ENCODE assay signal across 8 cellular contexts in genomic region chr20:58891686-58892125, GRCh38. TPM values are rescaled to one million over a fixed set of nuclear protein-coding genes. Genes with fewer than 3 reads are reported as not detected.
A peak's percentile ranks its signal among the peaks of the same experiment; 100 is the strongest.
DNase-seq lines count a peak whose midpoint lies in the region; ATAC-seq, FAIRE-seq and TF ChIP-seq lines count a peak whose summit lies in the region.

No MANE protein-coding gene starts in this region.

- ATAC-seq in activated CD4-positive, alpha-beta T cell treated with anti-CD3 and anti-CD28 coated beads for 36 hours: peak; percentile 0
- ATAC-seq in naive B cell (ENCODE audit: low read depth in 2 of 2) (peak; percentile 0 to 1), GM19463 (IDR thresholded peaks at IDR 0.05; ENCODE audit: unreplicated experiment) (no peak), HG03521 (IDR thresholded peaks at IDR 0.05; ENCODE audit: unreplicated experiment) (no peak)

- peak overlapping the region; percentile 60 for H3K18ac ChIP-seq in H1 (ENCODE audit: extremely low read depth, low read length)

- TF ChIP-seq EP300 in H1 (IDR thresholded peaks at IDR 0.05; ENCODE audit: borderline replicate concordance in 1 of 2, low read depth in 2 of 2, low read length in 2 of 2): no peak

- H2BK12ac ChIP-seq in H1 (ENCODE audit: low read depth, low read length): no peak overlapping the region

- no peak overlapping the region for H2AK5ac ChIP-seq in H1 (ENCODE audit: low read depth, low read length)

- H3K4ac ChIP-seq in H1 (replicated peaks; ENCODE audit: insufficient read length, low read depth, low read length): peak overlapping the region; percentile 82

- no peak overlapping the region for H2BK15ac ChIP-seq in H1 (ENCODE audit: low read length)

- peak overlapping the region; percentile 78 for H4K91ac ChIP-seq in H1 (replicated peaks; ENCODE audit: insufficient read length, low read length)

- peaks cover 48% of the 10 kb centered on the region for H3K4me1 Mint-ChIP-seq in activated CD4-positive, alpha-beta T cell treated with anti-CD3 and anti-CD28 coated beads for 36 hours
- H3K4me1 Mint-ChIP-seq in naive B cell: peaks cover 37 to 53% (median 49%) of the 10 kb centered on the region in 3 donors

- H2AFZ ChIP-seq in H1 (ENCODE audit: low read length): no peak overlapping the region

- CTCF ChIA-PET in activated CD4-positive, alpha-beta T cell treated with anti-CD3 and anti-CD28 coated beads for 36 hours (lab: Charles Lee): no interaction called here
- CTCF ChIA-PET in H1 (lab: Charles Lee; ENCODE audit: partially characterized antibody): no interaction called here

- H3K23me2 ChIP-seq in H1 (ENCODE audit: low read depth, low read length): peaks cover 14% of the 10 kb centered on the region

- peak overlapping the region; percentile 59 to 92 (median 81) for H3K9ac ChIP-seq in H1 (replicated peaks in 1 of 4; ENCODE audit: extremely low read depth in 1 of 4, low read depth in 3 of 4, low read length in 3 of 4)

- H4K20me1 ChIP-seq in H1 (replicated peaks in 1 of 2; ENCODE audit: control insufficient read depth in 1 of 2, insufficient read depth in 2 of 2, low read length in 2 of 2): peaks cover 5 to 12% of the 10 kb centered on the region in 2 experiments

- peak in 1 of 2 experiments; percentile 4; a peak in 1 of 3 replicates for TF ChIP-seq POLR2A in H1 (IDR thresholded peaks at IDR 0.05; ENCODE audit: control extremely low read depth in 1 of 2, low read depth in 2 of 2, low read length in 2 of 2)

- H3K56ac ChIP-seq in H1 (replicated peaks; ENCODE audit: insufficient read length, low read depth, low read length): peak overlapping the region; percentile 96

- peak overlapping the region; percentile 96; the same call in 1 of the 2 replicates for H4K8ac ChIP-seq in H1 (ENCODE audit: extremely low read depth, insufficient read depth, low read length)

- H2BK20ac ChIP-seq in H1 (ENCODE audit: low read length): no peak overlapping the region

- intact Hi-C loops in activated CD4-positive, alpha-beta T cell treated with anti-CD3 and anti-CD28 coated beads for 36 hours (cut with DNase I, micrococcal nuclease): loop anchor here (1.0 to 10.0 kb wide), 18 partner anchors 89 to 1499 kb away; partner anchors contain the start of genes ATP5F1E (in 2 of the 2), NELFCD (in 2 of the 2), RBM38 (in 2 of the 2) and FAM217B (in 1 of the 2)

- TF ChIP-seq RAD21 in H1 (IDR thresholded peaks at IDR 0.05 in 1 of 2, conservative IDR thresholded peaks at IDR 0.05 in 1 of 2; ENCODE audit: low read depth in 2 of 2, low read length in 2 of 2): no peak

- peak; percentile 67 for DNase-seq in ELR (ENCODE audit: low read depth)
- DNase-seq in HTR-8/SVneo (ENCODE audit: insufficient read length, low spot score): peak; percentile 62
- DNase-seq in activated CD4-positive, alpha-beta T cell treated with anti-CD3 and anti-CD28 coated beads for 36 hours: peak; percentile 60
- DNase-seq in H1 (ENCODE audit: low read depth in 1 of 2, low spot score in 2 of 2): no peak
- peak; percentile 40 for DNase-seq in naive B cell

- no peak overlapping the region for H3K23ac ChIP-seq in H1 (ENCODE audit: insufficient read length)

- H2BK120ac ChIP-seq in H1 (replicated peaks; ENCODE audit: low read depth, low read length): no peak overlapping the region

- H3K27ac ChIP-seq in H1 (ENCODE audit: low read depth, low read length) (peak overlapping the region; percentile 87; the same call in 1 of the 2 replicates), urinary bladder (ENCODE audit: low read depth) (peak overlapping the region; percentile 99)

- FAIRE-seq in HTR-8/SVneo (lab: Jason Lieb, UNC): no peak
- no peak for FAIRE-seq in H1 (lab: Jason Lieb, UNC)

- peak overlapping the region; percentile 90 for H3K4me3 Mint-ChIP-seq in activated CD4-positive, alpha-beta T cell treated with anti-CD3 and anti-CD28 coated beads for 36 hours
- H3K4me3 Mint-ChIP-seq in naive B cell: peak overlapping the region; percentile 86 to 98 (median 94)

- H3K4me1 ChIP-seq in H1 (replicated peaks in 1 of 4; ENCODE audit: control insufficient read depth in 3 of 4, insufficient read depth in 4 of 4, low read length in 3 of 4): peaks cover 3 to 25% (median 14%) of the 10 kb centered on the region in 4 experiments
- H3K4me1 ChIP-seq in urinary bladder (ENCODE audit: insufficient read depth): no peaks in the 10 kb centered on the region

- peak overlapping the region; percentile 97 for H3K27ac Mint-ChIP-seq in activated CD4-positive, alpha-beta T cell treated with anti-CD3 and anti-CD28 coated beads for 36 hours
- peak overlapping the region; percentile 95 to 99 (median 98) for H3K27ac Mint-ChIP-seq in naive B cell

- no peaks in the 10 kb centered on the region for H3K27me3 Mint-ChIP-seq in activated CD4-positive, alpha-beta T cell treated with anti-CD3 and anti-CD28 coated beads for 36 hours
- H3K27me3 Mint-ChIP-seq in naive B cell: no peaks in the 10 kb centered on the region

- no peaks in the 10 kb centered on the region; the same call in 1 of the 2 replicates for H3K79me1 ChIP-seq in H1 (ENCODE audit: low read depth, low read length)

- peaks cover 14 to 50% of the 10 kb centered on the region in 2 experiments; a peak in 3 of 4 replicates for H3K79me2 ChIP-seq in H1 (ENCODE audit: control insufficient read depth in 1 of 2, insufficient read depth in 2 of 2, low read length in 2 of 2)

- no peaks in the 10 kb centered on the region for H3K9me3 Mint-ChIP-seq in activated CD4-positive, alpha-beta T cell treated with anti-CD3 and anti-CD28 coated beads for 36 hours (ENCODE audit: low read depth)
- H3K9me3 Mint-ChIP-seq in naive B cell: peaks cover 0 to 2% (median 0%) of the 10 kb centered on the region in 7 donors

- H3K36me3 Mint-ChIP-seq in activated CD4-positive, alpha-beta T cell treated with anti-CD3 and anti-CD28 coated beads for 36 hours (ENCODE audit: low read depth): peaks cover 32% of the 10 kb centered on the region
- H3K36me3 Mint-ChIP-seq in naive B cell: peaks cover 0 to 9% of the 10 kb centered on the region in 2 donors

- peak overlapping the region; percentile 73 to 98 (median 80) for H3K4me3 ChIP-seq in H1 (ENCODE audit: extremely low read depth in 1 of 4, insufficient read depth in 2 of 4, low read depth in 3 of 4, low read length in 4 of 4)
- peak overlapping the region; percentile 99 for H3K4me3 ChIP-seq in urinary bladder (ENCODE audit: low read depth, low read length)

- H3K14ac ChIP-seq in H1 (ENCODE audit: insufficient read length): no peak overlapping the region

- peaks cover 0 to 9% (median 1%) of the 10 kb centered on the region in 4 experiments; a peak in 2 of 8 replicates for H3K36me3 ChIP-seq in H1 (ENCODE audit: control insufficient read depth in 2 of 4, insufficient read depth in 4 of 4, low read length in 3 of 4)
- no peaks in the 10 kb centered on the region for H3K36me3 ChIP-seq in urinary bladder (ENCODE audit: insufficient read depth)

- H4K5ac ChIP-seq in H1 (ENCODE audit: insufficient read length, low read depth, low read length): peak overlapping the region; percentile 96

- TF ChIP-seq CTCF in H1 (IDR thresholded peaks at IDR 0.05; ENCODE audit: control extremely low read depth in 1 of 3, insufficient read depth in 1 of 3, low read depth in 1 of 3, low read length in 3 of 3): no peak

- WGBS in H1 (ENCODE audit: extremely low coverage in 1 of 2, insufficient coverage in 1 of 2, insufficient read length in 1 of 2, insufficient replicate concordance in 2 of 2, low coverage in 1 of 2, low lambda C conversion rate in 2 of 2, missing lambda C conversion rate in 1 of 2), 2 experiments: 0% methylated on average over 5 of the region's 63 CpGs; no CpG with 5 or more reads in 1 of the 2 experiments
- under 1% methylated on average over 63 of the region's 63 CpGs for WGBS in urinary bladder

- peak overlapping the region; percentile 62 to 72 for H3K4me2 ChIP-seq in H1 (ENCODE audit: insufficient read depth in 1 of 2, low read depth in 2 of 2, low read length in 2 of 2)

- no peaks in the 10 kb centered on the region for H3K9me3 ChIP-seq in H1 (ENCODE audit: insufficient read depth in 2 of 2, low read depth in 1 of 2, low read length in 1 of 2)

- H3K27me3 ChIP-seq in H1 (replicated peaks in 1 of 4; ENCODE audit: control insufficient read depth in 3 of 4, extremely low read depth in 1 of 4, insufficient read depth in 3 of 4, low read length in 3 of 4): peaks cover 0 to 6% (median 2%) of the 10 kb centered on the region in 4 experiments; a peak in 2 of 7 replicates

- POLR2A ChIA-PET in activated CD4-positive, alpha-beta T cell treated with anti-CD3 and anti-CD28 coated beads for 36 hours (lab: Charles Lee): no interaction called here
- POLR2A ChIA-PET in H1 (lab: Charles Lee; ENCODE audit: partially characterized antibody): interaction anchor here (0.6 to 3.7 kb wide), 7 partner anchors 8 to 140 kb away, joined by 3 to 26 read pairs (median 3); partner anchors contain the start of genes ATP5F1E and NELFCD

- H2BK5ac ChIP-seq in H1 (ENCODE audit: low read depth, low read length): peak overlapping the region; percentile 81

RNA-seq across cellular contexts. Expression of gene GNAS, which starts 39.2 kb away (rescaled TPM):
- 100 to 1,000 TPM; 713 to 965 TPM for total RNA-seq in activated CD4-positive, alpha-beta T cell treated with anti-CD3 and anti-CD28 coated beads for 36 hours
- total RNA-seq in H1 (2021; fragmentation: NEBNext Ultra II Directional; extraction: Animal tissue kit (Norgen Biotek cat#: 25700)): 989 and 1,039 TPM in 2 replicates
- polyA plus RNA-seq in H1 (2011; rRNA removed): 1,613 and 2,238 TPM in 2 replicates
- 1,327 TPM for polyA plus RNA-seq in H1 (2011; cell fraction: cytosol; rRNA removed)
- 1,703 TPM for polyA plus RNA-seq in H1 (2011; cell fraction: nucleus; rRNA removed)
- 953 to 1,220 TPM (median 1,156 TPM) in 4 replicates for polyA plus RNA-seq in H1 (2012, experiment 1 of 2)
- 998 TPM for polyA plus RNA-seq in H1 (2012, experiment 2 of 2)
- 696 TPM for polyA plus RNA-seq in H1 (2013, experiment 1 of 2)
- polyA plus RNA-seq in H1 (2013, experiment 2 of 2): 746 TPM
- 1,072 and 1,265 TPM in 2 replicates for polyA minus RNA-seq in H1 (2011; rRNA and poly(A)+ RNA removed)
- polyA minus RNA-seq in H1 (2011; cell fraction: cytosol; rRNA and poly(A)+ RNA removed): 673 TPM
- 539 TPM for polyA minus RNA-seq in H1 (2011; cell fraction: nucleus; rRNA and poly(A)+ RNA removed)
- polyA plus RNA-seq in naive B cell (ENCODE audit: low read depth in 6 of 6): 100 to 1,000 TPM; 133 to 298 (median 194) TPM
- total RNA-seq in urinary bladder: 483 TPM
- polyA plus RNA-seq in urinary bladder: 784 TPM

RNA-seq across cellular contexts. Expression of gene GNAS-AS1, which starts 41.0 kb away (rescaled TPM):
- 1 to 10 TPM; 1.1 to 1.9 TPM for total RNA-seq in activated CD4-positive, alpha-beta T cell treated with anti-CD3 and anti-CD28 coated beads for 36 hours
- 11.7 and 13.7 TPM in 2 replicates for total RNA-seq in H1 (2021; fragmentation: NEBNext Ultra II Directional; extraction: Animal tissue kit (Norgen Biotek cat#: 25700))
- polyA plus RNA-seq in H1 (2011; rRNA removed): 4.7 and 5.4 TPM in 2 replicates
- 5.8 TPM for polyA plus RNA-seq in H1 (2011; cell fraction: cytosol; rRNA removed)
- polyA plus RNA-seq in H1 (2011; cell fraction: nucleus; rRNA removed): 15.2 TPM
- polyA plus RNA-seq in H1 (2012, experiment 1 of 2): 4.0 to 6.0 TPM (median 5.4 TPM) in 4 replicates
- 4.3 TPM for polyA plus RNA-seq in H1 (2012, experiment 2 of 2)
- 2.2 TPM for polyA plus RNA-seq in H1 (2013, experiment 1 of 2)
- polyA plus RNA-seq in H1 (2013, experiment 2 of 2): 2.1 TPM
- 5.8 and 6.2 TPM in 2 replicates for polyA minus RNA-seq in H1 (2011; rRNA and poly(A)+ RNA removed)
- polyA minus RNA-seq in H1 (2011; cell fraction: cytosol; rRNA and poly(A)+ RNA removed): 7.9 TPM
- 20.0 TPM for polyA minus RNA-seq in H1 (2011; cell fraction: nucleus; rRNA and poly(A)+ RNA removed)
- under 1 TPM in 1 of 6 donors, not detected in 5; 0.35 TPM for polyA plus RNA-seq in naive B cell (ENCODE audit: low read depth in 6 of 6)
- total RNA-seq in urinary bladder: 1.4 TPM
- 0.13 TPM for polyA plus RNA-seq in urinary bladder

Comparison
In these comparisons a context has a peak if more than half of its experiments do, and no peak if none do; other contexts are left out.
1. DNase-seq: peak in ELR (single experiment), HTR-8/SVneo (single experiment), activated CD4-positive, alpha-beta T cell treated with anti-CD3 and anti-CD28 coated beads for 36 hours (single experiment) and naive B cell (single experiment); none in H1 (0 of 2).
2. ATAC-seq: peak in activated CD4-positive, alpha-beta T cell treated with anti-CD3 and anti-CD28 coated beads for 36 hours (single experiment) and naive B cell (2 of 2); none in GM19463 (single experiment) and HG03521 (single experiment).